ENCODE assay signal across 9 cellular contexts in genomic region chr2:150486539-150487484, GRCh38. TPM values are rescaled to one million over a fixed set of nuclear protein-coding genes. Genes with fewer than 3 reads are reported as not detected.
DNase-seq lines count a peak whose midpoint lies in the region; ATAC-seq and TF ChIP-seq lines count a peak whose summit lies in the region.
"Had no signal": no experiment of that assay in that cellular context is flagged by ENCODE, and none has a peak within 500 bp of the region (broad histone marks: within the 10 kb centered on the region; RNA-seq: fewer than 3 reads in every experiment).

No MANE protein-coding gene starts in this region.

- peaks cover 13 to 30% (median 21%) of the 10 kb centered on the region in 4 donors for H3K4me1 ChIP-seq in stomach

- no peak for TF ChIP-seq CTCF in stomach (IDR thresholded peaks at IDR 0.05)

- TF ChIP-seq EP300 in stomach (IDR thresholded peaks at IDR 0.05) = no peak

- ATAC-seq in HG02885 (IDR thresholded peaks at IDR 0.05; ENCODE audit: poor library complexity, unreplicated experiment) = no peak

- DNase-seq in DMS153 (lab: John Stamatoyannopoulos, UW) (peak; percentile 29), astrocyte of the hippocampus (ENCODE audit: low read depth, low spot score) (peak; percentile 72), iris pigment epithelial cell (ENCODE audit: low read depth) (peak; percentile 59), stomach (peak; percentile 50), SHP77 (lab: John Stamatoyannopoulos, UW) (no peak), epidermal melanocyte (ENCODE audit: insufficient read length, low spot score) (no peak)

- H3K36me3 ChIP-seq in KOPT-K1 (ENCODE audit: insufficient read depth, low read length) (no peaks in the 10 kb centered on the region), stomach (no peaks in the 10 kb centered on the region)

- H3K27me3 ChIP-seq in stomach = peaks cover 0 to 25% (median 9%) of the 10 kb centered on the region in 3 donors

- intact Hi-C loops in stomach (cut with DNase I; ENCODE audit: low total_unique reads) = no loop called here

- peak overlapping the region; percentile 61 to 77 (median 71) for H3K4me3 ChIP-seq in stomach

- H3K27ac ChIP-seq in KOPT-K1 (ENCODE audit: low read depth, low read length, poor library complexity, severe bottlenecking) (peak overlapping the region; percentile 4), stomach (peak overlapping the region; percentile 90 to 96 (median 93))

- no peak for TF ChIP-seq POLR2A in stomach (IDR thresholded peaks at IDR 0.05)

- WGBS in stomach, 5 donors = 1 to 2% (median 1%) methylated on average over 42 to 45 of the region's 45 CpGs

- H3K9me3 ChIP-seq in KOPT-K1 (ENCODE audit: insufficient read depth, low read length, poor library complexity, severe bottlenecking) (no peaks in the 10 kb centered on the region), stomach (no peaks in the 10 kb centered on the region)

RNA-seq across cellular contexts. Expression of gene RND3, which starts 0.7 kb away (rescaled TPM):
- 10 to 100 TPM; 10.3 to 58.2 (median 20.9) TPM for total RNA-seq in stomach
- 10 to 100 TPM; 29.5 to 34.1 (median 30.4) TPM for polyA plus RNA-seq in stomach
- polyA plus RNA-seq: IgD-negative memory B cell had no signal

Comparison
In these comparisons a context has a peak if more than half of its experiments do, and no peak if none do; other contexts are left out.
1. DNase-seq: peak in DMS153 (single experiment), astrocyte of the hippocampus (single experiment), iris pigment epithelial cell (single experiment) and stomach (single experiment); none in SHP77 (0 of 2) and epidermal melanocyte (single experiment).